In the genomic region with DNA sequence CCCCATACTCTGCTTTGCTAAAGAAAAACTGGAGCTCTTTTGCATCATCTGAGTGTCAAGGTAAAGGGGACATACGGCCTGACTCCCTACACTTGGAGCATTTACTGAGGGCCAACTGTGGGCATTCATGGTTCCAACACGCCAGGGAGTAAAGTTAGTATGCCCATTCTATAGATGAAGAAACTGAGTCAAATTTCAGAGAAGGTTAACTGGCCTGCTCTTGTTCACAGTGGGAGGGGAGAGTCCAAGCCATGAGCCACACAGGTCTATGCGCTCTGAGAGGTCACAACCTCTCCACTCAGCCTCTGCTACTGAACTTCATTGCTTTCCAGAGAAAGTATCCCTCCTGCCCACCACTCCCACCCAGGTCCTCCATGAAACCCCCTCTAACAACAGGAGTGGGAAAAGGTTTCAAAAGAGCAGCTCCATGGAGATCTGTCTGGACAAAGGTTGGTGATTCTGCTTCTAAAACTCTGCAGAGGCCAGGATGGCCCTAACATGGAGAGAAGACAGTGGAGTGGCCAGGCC, we compare ENCODE assay signal across 1 cellular context.
TF ChIP-seq lines count a peak whose summit lies in the region.

No MANE protein-coding gene starts in this region.

TF ChIP-seq in A549, 52 proteins besides CTCF, POLR2A, EP300 and RAD21:
- TF ChIP-seq SREBF2 (IDR thresholded peaks at IDR 0.05): no peak
- TF ChIP-seq KDM1A (IDR thresholded peaks at IDR 0.05; ENCODE audit: low read depth): peak; percentile 74; the same call in 1 of the 2 replicates
